ENCODE assay signal across 3 cellular contexts in the genomic region with DNA sequence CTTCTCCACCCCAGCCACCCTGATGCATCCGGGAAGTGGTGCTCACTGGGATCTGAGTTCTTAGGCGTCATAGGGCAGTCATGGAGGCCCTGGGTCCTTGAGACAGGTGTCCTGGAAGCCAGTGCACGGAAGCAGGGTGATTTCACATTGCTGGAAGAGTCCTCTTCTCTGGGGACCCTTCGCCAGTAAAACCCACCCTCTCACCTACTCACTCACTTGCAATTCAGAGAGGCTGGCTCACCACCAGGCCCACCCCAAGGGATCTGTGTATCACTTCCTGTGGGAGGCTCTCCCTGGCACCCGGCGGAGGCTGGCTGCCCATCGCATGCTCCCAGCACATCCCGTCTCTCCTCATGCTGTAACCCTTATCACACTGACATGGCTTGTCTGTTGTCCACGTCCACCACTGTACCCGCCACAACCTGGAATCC.
TF ChIP-seq lines count a peak whose summit lies in the region.

No MANE protein-coding gene starts in this region.

TF ChIP-seq in SK-N-SH, 30 proteins besides CTCF, POLR2A, EP300 and RAD21:
- TF ChIP-seq, protein P1, sequence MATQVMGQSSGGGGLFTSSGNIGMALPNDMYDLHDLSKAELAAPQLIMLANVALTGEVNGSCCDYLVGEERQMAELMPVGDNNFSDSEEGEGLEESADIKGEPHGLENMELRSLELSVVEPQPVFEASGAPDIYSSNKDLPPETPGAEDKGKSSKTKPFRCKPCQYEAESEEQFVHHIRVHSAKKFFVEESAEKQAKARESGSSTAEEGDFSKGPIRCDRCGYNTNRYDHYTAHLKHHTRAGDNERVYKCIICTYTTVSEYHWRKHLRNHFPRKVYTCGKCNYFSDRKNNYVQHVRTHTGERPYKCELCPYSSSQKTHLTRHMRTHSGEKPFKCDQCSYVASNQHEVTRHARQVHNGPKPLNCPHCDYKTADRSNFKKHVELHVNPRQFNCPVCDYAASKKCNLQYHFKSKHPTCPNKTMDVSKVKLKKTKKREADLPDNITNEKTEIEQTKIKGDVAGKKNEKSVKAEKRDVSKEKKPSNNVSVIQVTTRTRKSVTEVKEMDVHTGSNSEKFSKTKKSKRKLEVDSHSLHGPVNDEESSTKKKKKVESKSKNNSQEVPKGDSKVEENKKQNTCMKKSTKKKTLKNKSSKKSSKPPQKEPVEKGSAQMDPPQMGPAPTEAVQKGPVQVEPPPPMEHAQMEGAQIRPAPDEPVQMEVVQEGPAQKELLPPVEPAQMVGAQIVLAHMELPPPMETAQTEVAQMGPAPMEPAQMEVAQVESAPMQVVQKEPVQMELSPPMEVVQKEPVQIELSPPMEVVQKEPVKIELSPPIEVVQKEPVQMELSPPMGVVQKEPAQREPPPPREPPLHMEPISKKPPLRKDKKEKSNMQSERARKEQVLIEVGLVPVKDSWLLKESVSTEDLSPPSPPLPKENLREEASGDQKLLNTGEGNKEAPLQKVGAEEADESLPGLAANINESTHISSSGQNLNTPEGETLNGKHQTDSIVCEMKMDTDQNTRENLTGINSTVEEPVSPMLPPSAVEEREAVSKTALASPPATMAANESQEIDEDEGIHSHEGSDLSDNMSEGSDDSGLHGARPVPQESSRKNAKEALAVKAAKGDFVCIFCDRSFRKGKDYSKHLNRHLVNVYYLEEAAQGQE (IDR thresholded peaks at IDR 0.05; ENCODE audit: low read depth, low read length), result no peak
- no peak for TF ChIP-seq MEF2A (IDR thresholded peaks at IDR 0.05; ENCODE audit: borderline replicate concordance, low read depth)
- no peak for TF ChIP-seq ELF1 (IDR thresholded peaks at IDR 0.05)
- TF ChIP-seq GABPA (IDR thresholded peaks at IDR 0.05; ENCODE audit: low read depth), result no peak
- TF ChIP-seq EZH2phosphoT487 (IDR thresholded peaks at IDR 0.05; ENCODE audit: borderline replicate concordance, low read depth), result no peak
- no peak for TF ChIP-seq FOXJ3 (CRISPR knock-in tag; IDR thresholded peaks at IDR 0.05)
- no peak for TF ChIP-seq FOXM1 (IDR thresholded peaks at IDR 0.05; ENCODE audit: low read depth)
- TF ChIP-seq NRF1 (IDR thresholded peaks at IDR 0.05; ENCODE audit: low read depth, low read length), result no peak
- TF ChIP-seq, protein P2, sequence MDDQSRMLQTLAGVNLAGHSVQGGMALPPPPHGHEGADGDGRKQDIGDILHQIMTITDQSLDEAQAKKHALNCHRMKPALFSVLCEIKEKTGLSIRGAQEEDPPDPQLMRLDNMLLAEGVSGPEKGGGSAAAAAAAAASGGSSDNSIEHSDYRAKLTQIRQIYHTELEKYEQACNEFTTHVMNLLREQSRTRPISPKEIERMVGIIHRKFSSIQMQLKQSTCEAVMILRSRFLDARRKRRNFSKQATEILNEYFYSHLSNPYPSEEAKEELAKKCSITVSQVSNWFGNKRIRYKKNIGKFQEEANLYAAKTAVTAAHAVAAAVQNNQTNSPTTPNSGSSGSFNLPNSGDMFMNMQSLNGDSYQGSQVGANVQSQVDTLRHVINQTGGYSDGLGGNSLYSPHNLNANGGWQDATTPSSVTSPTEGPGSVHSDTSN (IDR thresholded peaks at IDR 0.05), result no peak
- TF ChIP-seq, protein P3, sequence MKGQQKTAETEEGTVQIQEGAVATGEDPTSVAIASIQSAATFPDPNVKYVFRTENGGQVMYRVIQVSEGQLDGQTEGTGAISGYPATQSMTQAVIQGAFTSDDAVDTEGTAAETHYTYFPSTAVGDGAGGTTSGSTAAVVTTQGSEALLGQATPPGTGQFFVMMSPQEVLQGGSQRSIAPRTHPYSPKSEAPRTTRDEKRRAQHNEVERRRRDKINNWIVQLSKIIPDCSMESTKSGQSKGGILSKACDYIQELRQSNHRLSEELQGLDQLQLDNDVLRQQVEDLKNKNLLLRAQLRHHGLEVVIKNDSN (IDR thresholded peaks at IDR 0.05; ENCODE audit: borderline replicate concordance, low read depth), result no peak
TF ChIP-seq in SK-N-SH: peak in this region for 0.

TF ChIP-seq in SK-N-SH treated with all-trans-retinoic acid at 6 μM for 48 hours, 23 proteins besides CTCF, POLR2A, EP300 and RAD21:
- TF ChIP-seq ZC3H10 (CRISPR knock-in tag; IDR thresholded peaks at IDR 0.05) (no peak), ZNF565 (CRISPR knock-in tag; conservative IDR thresholded peaks at IDR 0.05; ENCODE audit: low read depth) (no peak), GLIS3 (CRISPR knock-in tag; IDR thresholded peaks at IDR 0.05) (no peak), CSDC2 (CRISPR knock-in tag; IDR thresholded peaks at IDR 0.05) (no peak), TOX (CRISPR knock-in tag; IDR thresholded peaks at IDR 0.05; ENCODE audit: borderline replicate concordance) (no peak), ZNF70 (CRISPR knock-in tag; IDR thresholded peaks at IDR 0.05) (no peak), ZFP30 (CRISPR knock-in tag; IDR thresholded peaks at IDR 0.05) (no peak), TCF4 (CRISPR knock-in tag; IDR thresholded peaks at IDR 0.05; ENCODE audit: borderline replicate concordance) (no peak), RARB (CRISPR knock-in tag; IDR thresholded peaks at IDR 0.05) (no peak)
- TF ChIP-seq, protein P4, sequence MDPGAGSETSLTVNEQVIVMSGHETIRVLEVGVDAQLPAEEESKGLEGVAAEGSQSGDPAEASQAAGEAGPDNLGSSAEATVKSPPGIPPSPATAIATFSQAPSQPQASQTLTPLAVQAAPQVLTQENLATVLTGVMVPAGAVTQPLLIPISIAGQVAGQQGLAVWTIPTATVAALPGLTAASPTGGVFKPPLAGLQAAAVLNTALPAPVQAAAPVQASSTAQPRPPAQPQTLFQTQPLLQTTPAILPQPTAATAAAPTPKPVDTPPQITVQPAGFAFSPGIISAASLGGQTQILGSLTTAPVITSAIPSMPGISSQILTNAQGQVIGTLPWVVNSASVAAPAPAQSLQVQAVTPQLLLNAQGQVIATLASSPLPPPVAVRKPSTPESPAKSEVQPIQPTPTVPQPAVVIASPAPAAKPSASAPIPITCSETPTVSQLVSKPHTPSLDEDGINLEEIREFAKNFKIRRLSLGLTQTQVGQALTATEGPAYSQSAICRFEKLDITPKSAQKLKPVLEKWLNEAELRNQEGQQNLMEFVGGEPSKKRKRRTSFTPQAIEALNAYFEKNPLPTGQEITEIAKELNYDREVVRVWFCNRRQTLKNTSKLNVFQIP (CRISPR knock-in tag; IDR thresholded peaks at IDR 0.05; ENCODE audit: borderline replicate concordance, low read depth), result no peak
- TF ChIP-seq, protein P5, sequence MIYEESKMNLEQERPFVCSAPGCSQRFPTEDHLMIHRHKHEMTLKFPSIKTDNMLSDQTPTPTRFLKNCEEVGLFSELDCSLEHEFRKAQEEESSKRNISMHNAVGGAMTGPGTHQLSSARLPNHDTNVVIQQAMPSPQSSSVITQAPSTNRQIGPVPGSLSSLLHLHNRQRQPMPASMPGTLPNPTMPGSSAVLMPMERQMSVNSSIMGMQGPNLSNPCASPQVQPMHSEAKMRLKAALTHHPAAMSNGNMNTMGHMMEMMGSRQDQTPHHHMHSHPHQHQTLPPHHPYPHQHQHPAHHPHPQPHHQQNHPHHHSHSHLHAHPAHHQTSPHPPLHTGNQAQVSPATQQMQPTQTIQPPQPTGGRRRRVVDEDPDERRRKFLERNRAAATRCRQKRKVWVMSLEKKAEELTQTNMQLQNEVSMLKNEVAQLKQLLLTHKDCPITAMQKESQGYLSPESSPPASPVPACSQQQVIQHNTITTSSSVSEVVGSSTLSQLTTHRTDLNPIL (CRISPR knock-in tag; IDR thresholded peaks at IDR 0.05; ENCODE audit: low read depth), result no peak

TF ChIP-seq in IMR-90, 13 proteins besides CTCF, POLR2A, EP300 and RAD21:
- TF ChIP-seq SMC3 (IDR thresholded peaks at IDR 0.05; ENCODE audit: low read depth, low read length), result no peak
- TF ChIP-seq, protein P6, sequence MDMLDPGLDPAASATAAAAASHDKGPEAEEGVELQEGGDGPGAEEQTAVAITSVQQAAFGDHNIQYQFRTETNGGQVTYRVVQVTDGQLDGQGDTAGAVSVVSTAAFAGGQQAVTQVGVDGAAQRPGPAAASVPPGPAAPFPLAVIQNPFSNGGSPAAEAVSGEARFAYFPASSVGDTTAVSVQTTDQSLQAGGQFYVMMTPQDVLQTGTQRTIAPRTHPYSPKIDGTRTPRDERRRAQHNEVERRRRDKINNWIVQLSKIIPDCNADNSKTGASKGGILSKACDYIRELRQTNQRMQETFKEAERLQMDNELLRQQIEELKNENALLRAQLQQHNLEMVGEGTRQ (IDR thresholded peaks at IDR 0.05; ENCODE audit: low read depth, low read length), result no peak
- TF ChIP-seq CEBPB (IDR thresholded peaks at IDR 0.05; ENCODE audit: low read depth, low read length), result no peak
- TF ChIP-seq RCOR1 (IDR thresholded peaks at IDR 0.05; ENCODE audit: insufficient replicate concordance, low read length), result no peak
TF ChIP-seq in IMR-90: peak in this region for 0.
